ENCODE assay signal across 8 cellular contexts in genomic region chr21:41120997-41121396, GRCh38.
"Had no signal": no experiment of that assay in that cellular context is flagged by ENCODE, and none has a peak within 500 bp of the region (broad histone marks: within the 10 kb centered on the region; RNA-seq: fewer than 3 reads in every experiment).

No MANE protein-coding gene starts in this region.

- H3K4me2 ChIP-seq: GM23338 had no signal

- H3K4me3 Mint-ChIP-seq: GM23338, HFFc6 had no signal

- H2AFZ ChIP-seq: GM23248, GM23338 had no signal

- H3K27ac ChIP-seq: GM23248 had no signal

- DNase-seq: GM23248, GOT3, H7, HCEC 1CT had no signal

- H3K36me3 ChIP-seq: HAP-1 had no signal

- H3K9ac ChIP-seq: GM23248 had no signal

- H3K9me3 ChIP-seq: HAP-1 had no signal

- H3K4me3 ChIP-seq: GM23248, GM23338, HAP-1 had no signal

- H3K27ac Mint-ChIP-seq: GM23338, H9, HFFc6 had no signal

- H3K4me1 ChIP-seq: HAP-1 had no signal
